In genomic region chr9:133199648-133200321, GRCh38 we compare ENCODE assay signal across 8 cellular contexts. TPM values are rescaled to one million over a fixed set of nuclear protein-coding genes. Genes with fewer than 3 reads are reported as not detected.
DNase-seq lines count a peak whose midpoint lies in the region; ATAC-seq, FAIRE-seq and TF ChIP-seq lines count a peak whose summit lies in the region.

No MANE protein-coding gene starts in this region.

- H3F3A ChIP-seq in GM23248 (ENCODE audit: insufficient read depth): no peaks in the 10 kb centered on the region

- WGBS in GM23248 (ENCODE audit: low coverage in 1 of 2, low lambda C conversion rate in 2 of 2, missing lambda C conversion rate in 2 of 2), 2 experiments: 30% methylated on average over 39 to 44 of the region's 44 CpGs

- H3K4me1 ChIP-seq in GM23248 (ENCODE audit: insufficient read depth): no peaks in the 10 kb centered on the region

- no peak overlapping the region for H3K9ac ChIP-seq in GM23248

- no peaks in the 10 kb centered on the region for H3K9me3 ChIP-seq in GM23248 (ENCODE audit: low read depth)

- no peak for ATAC-seq in HG03139 (IDR thresholded peaks at IDR 0.05; ENCODE audit: unreplicated experiment)

- H3K79me2 ChIP-seq in GM23248 (ENCODE audit: insufficient read depth): no peaks in the 10 kb centered on the region

- H2AFZ ChIP-seq in GM23248: no peak overlapping the region

- TF ChIP-seq POLR2A in NB4 (IDR thresholded peaks at IDR 0.05; ENCODE audit: extremely low read depth, insufficient read length): no peak

- no peak overlapping the region for H3K4me2 ChIP-seq in GM23248 (ENCODE audit: unreplicated experiment)

- DNase-seq in NB4 (ENCODE audit: low read depth) (peak; percentile 81), left kidney (ENCODE audit: low read depth, low spot score) (peak; percentile 81), 8988T (no peak), GM23248 (no peak), HTR-8/SVneo (ENCODE audit: insufficient read length, low spot score) (no peak)
- DNase-seq in activated T-helper 9 cell treated with anti-CD3 and anti-CD28 coated beads, Interleukin-2, amount 50 U/mL, for 16 hours (ENCODE audit: low read depth): peak; percentile 33
- DNase-seq in stimulated activated CD8-positive, alpha-beta memory T cell treated with anti-CD3 and anti-CD28 coated beads, Interleukin-4, amount 100 ng/mL, for 24 hours (ENCODE audit: low read depth): peak; percentile 40

- H3K27me3 ChIP-seq in GM23248 (replicated peaks; ENCODE audit: insufficient read depth): peaks cover 42% of the 10 kb centered on the region

- no peaks in the 10 kb centered on the region for H3K36me3 ChIP-seq in GM23248 (ENCODE audit: low read depth)

- H3K4me3 ChIP-seq in NB4 (ENCODE audit: low read depth, low read length) (peak overlapping the region; percentile 45), GM23248 (no peak overlapping the region)

- no peak overlapping the region for H3K27ac ChIP-seq in GM23248

- in situ Hi-C loops in GM23248 (cut with MboI): no loop called here

- no peaks in the 10 kb centered on the region for H3K9me2 ChIP-seq in GM23248 (ENCODE audit: insufficient read depth)

- no peaks in the 10 kb centered on the region for H4K20me1 ChIP-seq in GM23248 (ENCODE audit: insufficient read depth)

- FAIRE-seq in HTR-8/SVneo (lab: Jason Lieb, UNC): no peak

- TF ChIP-seq CTCF in NB4 (IDR thresholded peaks at IDR 0.05; ENCODE audit: low read depth, low read length): peak; percentile 10

RNA-seq across cellular contexts. Expression of gene OBP2B, which starts 9.3 kb away (rescaled TPM):
- not detected in 2 replicates for total RNA-seq in GM23248 (2014; rRNA removed; shearing (Covaris generic))
- polyA plus RNA-seq in GM23248 (2016; fragmentation: Nextera tagmentation; extraction: Ambion mirVana): not detected in 2 replicates

RNA-seq across cellular contexts. Expression of gene GBGT1, which starts 36.1 kb away (rescaled TPM):
- total RNA-seq in GM23248 (2014; rRNA removed; shearing (Covaris generic)): 2.7 and 3.1 TPM in 2 replicates
- 0.95 and 1.3 TPM in 2 replicates for polyA plus RNA-seq in GM23248 (2016; fragmentation: Nextera tagmentation; extraction: Ambion mirVana)

Comparison
In these comparisons a context has a peak if more than half of its experiments do, and no peak if none do; other contexts are left out.
1. DNase-seq: peak in NB4 (single experiment), activated T-helper 9 cell treated with anti-CD3 and anti-CD28 coated beads, Interleukin-2, amount 50 U/mL, for 16 hours (single experiment), left kidney (single experiment) and stimulated activated CD8-positive, alpha-beta memory T cell treated with anti-CD3 and anti-CD28 coated beads, Interleukin-4, amount 100 ng/mL, for 24 hours (single experiment); none in 8988T (single experiment), GM23248 (single experiment) and HTR-8/SVneo (single experiment).